In genomic region chr11:59206635-59207034, GRCh38 we compare ENCODE assay signal across 8 cellular contexts. TPM values are rescaled to one million over a fixed set of nuclear protein-coding genes. Genes with fewer than 3 reads are reported as not detected.
DNase-seq lines count a peak whose midpoint lies in the region; ATAC-seq, FAIRE-seq and TF ChIP-seq lines count a peak whose summit lies in the region.

No MANE protein-coding gene starts in this region.

- H3K27me3 ChIP-seq in astrocyte (ENCODE audit: insufficient read depth, low read length): peaks cover 35% of the 10 kb centered on the region
- no peaks in the 10 kb centered on the region for H3K27me3 ChIP-seq in naive thymus-derived CD4-positive, alpha-beta T cell (ENCODE audit: control insufficient read depth in 2 of 2, insufficient read depth in 2 of 2, low read length in 2 of 2)

- no peaks in the 10 kb centered on the region for H4K20me1 ChIP-seq in astrocyte (ENCODE audit: insufficient read depth, low read length)

- no peak overlapping the region for H3K27ac Mint-ChIP-seq in activated naive CD4-positive, alpha-beta T cell treated with anti-CD3 and anti-CD28 coated beads, Interleukin-2, amount 10 ng/mL, durations not matched to agents 7 days and 5 days
- no peak overlapping the region for H3K27ac Mint-ChIP-seq in astrocyte (ENCODE audit: unreplicated experiment)
- H3K27ac Mint-ChIP-seq in naive thymus-derived CD4-positive, alpha-beta T cell: no peak overlapping the region

- H3K4me2 ChIP-seq in astrocyte (ENCODE audit: low read length): no peak overlapping the region

- POLR2A ChIA-PET in naive thymus-derived CD4-positive, alpha-beta T cell (lab: Charles Lee): interaction anchor here (0.6 kb wide), 1 partner anchor 16 kb away, joined by 4 read pairs; no protein-coding TSS in a partner anchor

- peak; percentile 43 for TF ChIP-seq CTCF in astrocyte (IDR thresholded peaks at IDR 0.05; ENCODE audit: insufficient read depth, low read depth, low read length)

- no peaks in the 10 kb centered on the region for H3K9me3 ChIP-seq in astrocyte (ENCODE audit: insufficient read depth, low read depth, low read length)
- H3K9me3 ChIP-seq in naive thymus-derived CD4-positive, alpha-beta T cell (ENCODE audit: control insufficient read depth in 2 of 3, low read length in 3 of 3): no peaks in the 10 kb centered on the region

- intact Hi-C loops in naive thymus-derived CD4-positive, alpha-beta T cell (cut with micrococcal nuclease): no loop called here

- FAIRE-seq in astrocyte (lab: Jason Lieb, UNC): no peak
- FAIRE-seq in RCC 7860 (lab: Jason Lieb, UNC): no peak

- H3K9ac ChIP-seq in astrocyte (ENCODE audit: low read length): no peak overlapping the region

- ATAC-seq in naive thymus-derived CD4-positive, alpha-beta T cell: no peak
- ATAC-seq in GM19463 (IDR thresholded peaks at IDR 0.05; ENCODE audit: unreplicated experiment): no peak

- H3K4me3 Mint-ChIP-seq in activated naive CD4-positive, alpha-beta T cell treated with anti-CD3 and anti-CD28 coated beads, Interleukin-2, amount 10 ng/mL, durations not matched to agents 7 days and 5 days: no peak overlapping the region
- H3K4me3 Mint-ChIP-seq in astrocyte (ENCODE audit: unreplicated experiment): no peak overlapping the region
- H3K4me3 Mint-ChIP-seq in naive thymus-derived CD4-positive, alpha-beta T cell: peak overlapping the region in 1 of 10 donors; percentile 60

- CTCF ChIA-PET in activated naive CD4-positive, alpha-beta T cell treated with anti-CD3 and anti-CD28 coated beads, Interleukin-2, amount 10 ng/mL, durations not matched to agents 7 days and 5 days (lab: Charles Lee): interaction anchor here (0.6 to 2.5 kb wide), 7 partner anchors 11 to 848 kb away, joined by 3 to 20 read pairs (median 3); partner anchors contain the start of gene DTX4
- CTCF ChIA-PET in naive thymus-derived CD4-positive, alpha-beta T cell (lab: Charles Lee): interaction anchor here (0.7 to 2.0 kb wide), 3 partner anchors 14 to 244 kb away, joined by 3 to 16 read pairs (median 6); partner anchors contain the start of gene DTX4

- H3K36me3 Mint-ChIP-seq in activated naive CD4-positive, alpha-beta T cell treated with anti-CD3 and anti-CD28 coated beads, Interleukin-2, amount 10 ng/mL, durations not matched to agents 7 days and 5 days: no peaks in the 10 kb centered on the region
- H3K36me3 Mint-ChIP-seq in astrocyte (ENCODE audit: low read depth, unreplicated experiment): peaks cover 32% of the 10 kb centered on the region
- peaks cover 0 to 3% (median 0%) of the 10 kb centered on the region in 5 donors for H3K36me3 Mint-ChIP-seq in naive thymus-derived CD4-positive, alpha-beta T cell

- H3K27ac ChIP-seq in astrocyte (ENCODE audit: low read depth, low read length): no peak overlapping the region
- H3K27ac ChIP-seq in naive thymus-derived CD4-positive, alpha-beta T cell (ENCODE audit: low read depth, low read length): no peak overlapping the region

- H3K36me3 ChIP-seq in astrocyte (ENCODE audit: insufficient read depth, low read length): no peaks in the 10 kb centered on the region
- H3K36me3 ChIP-seq in naive thymus-derived CD4-positive, alpha-beta T cell (ENCODE audit: control insufficient read depth in 2 of 3, insufficient read depth in 3 of 3, low read length in 3 of 3): no peaks in the 10 kb centered on the region

- peaks cover 12% of the 10 kb centered on the region for H3K4me1 Mint-ChIP-seq in activated naive CD4-positive, alpha-beta T cell treated with anti-CD3 and anti-CD28 coated beads, Interleukin-2, amount 10 ng/mL, durations not matched to agents 7 days and 5 days
- H3K4me1 Mint-ChIP-seq in astrocyte (ENCODE audit: low read depth, unreplicated experiment): peaks cover 43% of the 10 kb centered on the region
- peaks cover 13 to 29% (median 20%) of the 10 kb centered on the region in 7 donors for H3K4me1 Mint-ChIP-seq in naive thymus-derived CD4-positive, alpha-beta T cell

- peak; percentile 36 for DNase-seq in activated naive CD4-positive, alpha-beta T cell treated with anti-CD3 and anti-CD28 coated beads, Interleukin-2, amount 10 ng/mL, durations not matched to agents 7 days and 5 days
- DNase-seq in activated naive CD4-positive, alpha-beta T cell (lab: John Stamatoyannopoulos, UW): no peak
- DNase-seq in NAMALWA (ENCODE audit: low spot score) (peak; percentile 41), astrocyte (ENCODE audit: low read depth) (no peak), kidney tubule cell (ENCODE audit: low spot score) (peak; percentile 50), RCC 7860 (ENCODE audit: low spot score) (no peak)
- no peak for DNase-seq in naive thymus-derived CD4-positive, alpha-beta T cell

- H3K27me3 Mint-ChIP-seq in activated naive CD4-positive, alpha-beta T cell treated with anti-CD3 and anti-CD28 coated beads, Interleukin-2, amount 10 ng/mL, durations not matched to agents 7 days and 5 days: peaks cover 41% of the 10 kb centered on the region
- H3K27me3 Mint-ChIP-seq in astrocyte (ENCODE audit: low read depth, unreplicated experiment): peaks cover 4% of the 10 kb centered on the region
- peaks cover 0 to 22% (median 0%) of the 10 kb centered on the region in 5 donors for H3K27me3 Mint-ChIP-seq in naive thymus-derived CD4-positive, alpha-beta T cell

- peaks cover 20% of the 10 kb centered on the region for H3K4me1 ChIP-seq in astrocyte (ENCODE audit: insufficient read depth, low read length)
- peaks cover 4 to 19% of the 10 kb centered on the region in 2 donors for H3K4me1 ChIP-seq in naive thymus-derived CD4-positive, alpha-beta T cell (ENCODE audit: control insufficient read depth in 2 of 2, insufficient read depth in 2 of 2, low read length in 2 of 2)

- H3K9me3 Mint-ChIP-seq in activated naive CD4-positive, alpha-beta T cell treated with anti-CD3 and anti-CD28 coated beads, Interleukin-2, amount 10 ng/mL, durations not matched to agents 7 days and 5 days: no peaks in the 10 kb centered on the region
- H3K9me3 Mint-ChIP-seq in astrocyte (ENCODE audit: unreplicated experiment): peaks cover 2% of the 10 kb centered on the region
- H3K9me3 Mint-ChIP-seq in naive thymus-derived CD4-positive, alpha-beta T cell: no peaks in the 10 kb centered on the region

- H3K79me2 ChIP-seq in astrocyte (ENCODE audit: insufficient read depth, low read length): no peaks in the 10 kb centered on the region

- no peak overlapping the region for H2AFZ ChIP-seq in astrocyte (ENCODE audit: low read depth, low read length)

- H3K4me3 ChIP-seq in astrocyte (ENCODE audit: insufficient read depth, low read depth, low read length): no peak overlapping the region
- no peak overlapping the region for H3K4me3 ChIP-seq in naive thymus-derived CD4-positive, alpha-beta T cell (ENCODE audit: low read length)

RNA-seq across cellular contexts. Expression of gene MPEG1, which starts 6.1 kb away (rescaled TPM):
- not detected in 2 replicates for total RNA-seq in astrocyte
- total RNA-seq in naive thymus-derived CD4-positive, alpha-beta T cell: 100 to 1,000 TPM in 1 of 5 experiments, 10 to 100 TPM in 1, 1 to 10 TPM in 2, not detected in 1; 4.2 to 187 (median 13.8) TPM
- polyA plus RNA-seq in naive thymus-derived CD4-positive, alpha-beta T cell: under 1 TPM; 0.26 to 0.53 TPM

RNA-seq across cellular contexts. Expression of gene DTX4, which starts 34.7 kb away (rescaled TPM):
- total RNA-seq in astrocyte: 16.1 and 19.5 TPM in 2 replicates
- total RNA-seq in naive thymus-derived CD4-positive, alpha-beta T cell: 1 to 10 TPM in 4 of 5 experiments, under 1 TPM in 1; 0.22 to 3.9 (median 2.2) TPM
- polyA plus RNA-seq in naive thymus-derived CD4-positive, alpha-beta T cell: under 1 TPM; 0.22 to 0.35 TPM

Comparison
In these comparisons a context has a peak if more than half of its experiments do, and no peak if none do; other contexts are left out.
1. DNase-seq: peak in activated naive CD4-positive, alpha-beta T cell treated with anti-CD3 and anti-CD28 coated beads, Interleukin-2, amount 10 ng/mL, durations not matched to agents 7 days and 5 days (single experiment), NAMALWA (single experiment) and kidney tubule cell (single experiment); none in activated naive CD4-positive, alpha-beta T cell (0 of 4), astrocyte (single experiment), RCC 7860 (single experiment) and naive thymus-derived CD4-positive, alpha-beta T cell (0 of 9).